In genomic region chr18:35041752-35042379, GRCh38 we compare ENCODE assay signal across 8 cellular contexts. TPM values are rescaled to one million over a fixed set of nuclear protein-coding genes. Genes with fewer than 3 reads are reported as not detected.
DNase-seq lines count a peak whose midpoint lies in the region; ATAC-seq, FAIRE-seq and TF ChIP-seq lines count a peak whose summit lies in the region.

No MANE protein-coding gene starts in this region.

- no peaks in the 10 kb centered on the region for H3F3A ChIP-seq in SK-N-SH (replicated peaks; ENCODE audit: insufficient read depth)

- H3K23ac ChIP-seq in H1 (ENCODE audit: insufficient read length) = no peak overlapping the region

- no peak overlapping the region for H2BK15ac ChIP-seq in H1 (ENCODE audit: low read length)

- no peak overlapping the region for H3K56ac ChIP-seq in H1 (replicated peaks; ENCODE audit: insufficient read length, low read depth, low read length)

- TF ChIP-seq CTCF in AG09309 (IDR thresholded peaks at IDR 0.05; ENCODE audit: control insufficient read depth, insufficient read depth, low read depth, low read length, missing control alignments) (no peak), HEK293 (tag by site-specific recombination; IDR thresholded peaks at IDR 0.05) (no peak; the same call in none of the 2 replicates), SK-N-SH (IDR thresholded peaks at IDR 0.05) (no peak; the same call in 1 of the 2 replicates), H1 (IDR thresholded peaks at IDR 0.05; ENCODE audit: control extremely low read depth in 1 of 3, insufficient read depth in 1 of 3, low read depth in 1 of 3, low read length in 3 of 3) (no peak)

- no peaks in the 10 kb centered on the region for H3K36me3 ChIP-seq in HEK293 (ENCODE audit: control insufficient read depth in 2 of 2, insufficient read depth in 1 of 2, low read length in 2 of 2)
- H3K36me3 ChIP-seq in SK-N-SH (replicated peaks in 1 of 2; ENCODE audit: control insufficient read depth in 1 of 2, insufficient read depth in 2 of 2, low read length in 1 of 2) = no peaks in the 10 kb centered on the region
- no peaks in the 10 kb centered on the region for H3K36me3 ChIP-seq in H1 (ENCODE audit: control insufficient read depth in 2 of 4, insufficient read depth in 4 of 4, low read length in 3 of 4)

- no peak for ATAC-seq in HG02763 (IDR thresholded peaks at IDR 0.05; ENCODE audit: unreplicated experiment)

- no peak overlapping the region; the same call in 1 of the 2 replicates for H2BK5ac ChIP-seq in H1 (ENCODE audit: low read depth, low read length)

- no peak overlapping the region for H2AK5ac ChIP-seq in H1 (ENCODE audit: low read depth, low read length)

- H4K91ac ChIP-seq in H1 (replicated peaks; ENCODE audit: insufficient read length, low read length) = no peak overlapping the region

- H4K20me1 ChIP-seq in SK-N-SH (ENCODE audit: insufficient read depth) (no peaks in the 10 kb centered on the region), H1 (replicated peaks in 1 of 2; ENCODE audit: control insufficient read depth in 1 of 2, insufficient read depth in 2 of 2, low read length in 2 of 2) (peaks cover 2% of the 10 kb centered on the region in 2 experiments)

- CTCF ChIA-PET in HEK293 (lab: Yijun Ruan, JAX) (interaction anchor here (0.6 to 1.1 kb wide), 5 partner anchors 9 to 321 kb away, joined by 3 to 5 read pairs (median 3); no protein-coding TSS in a partner anchor), SK-N-SH (lab: Yijun Ruan, JAX) (interaction anchor here (0.7 to 3.8 kb wide), 10 partner anchors 9 to 103 kb away, joined by 3 to 18 read pairs (median 5); no protein-coding TSS in a partner anchor), H1 (lab: Charles Lee; ENCODE audit: partially characterized antibody) (interaction anchor here (0.7 to 1.2 kb wide), 4 partner anchors 13 to 89 kb away, joined by 3 to 5 read pairs (median 4); no protein-coding TSS in a partner anchor)

- no peak for FAIRE-seq in H1 (lab: Jason Lieb, UNC)
- no peak for FAIRE-seq in frontal cortex (lab: Jason Lieb, UNC)

- TF ChIP-seq RAD21 in SK-N-SH (IDR thresholded peaks at IDR 0.05; ENCODE audit: low read length) (no peak), H1 (IDR thresholded peaks at IDR 0.05 in 1 of 2, conservative IDR thresholded peaks at IDR 0.05 in 1 of 2; ENCODE audit: low read depth in 2 of 2, low read length in 2 of 2) (no peak)

- H3K9me3 ChIP-seq in HEK293 (ENCODE audit: control insufficient read depth, insufficient read depth, low read depth, low read length) (no peaks in the 10 kb centered on the region), SK-N-SH (no peaks in the 10 kb centered on the region), H1 (ENCODE audit: insufficient read depth in 2 of 2, low read depth in 1 of 2, low read length in 1 of 2) (no peaks in the 10 kb centered on the region)

- H4K5ac ChIP-seq in H1 (ENCODE audit: insufficient read length, low read depth, low read length) = no peak overlapping the region

- H3K14ac ChIP-seq in H1 (ENCODE audit: insufficient read length) = no peak overlapping the region

- H2BK12ac ChIP-seq in H1 (ENCODE audit: low read depth, low read length) = 0 out of 2 replicates have a peak overlapping the region, but pooled peaks have one; percentile 94

- DNase-seq in AG09309 (ENCODE audit: low read depth) = no peak
- peak; percentile 30 for DNase-seq in SK-N-SH
- DNase-seq in H1 (ENCODE audit: low read depth in 1 of 2, low spot score in 2 of 2) = no peak
- DNase-seq in myocyte (ENCODE audit: low read depth) = peak; percentile 27
- no peak for DNase-seq in frontal cortex (ENCODE audit: low spot score in 2 of 2)
- DNase-seq in SHP77 treated with DMSO at 0.1 percent for 48 hours (lab: John Stamatoyannopoulos, UW) = no peak

- TF ChIP-seq POLR2A in H1 (IDR thresholded peaks at IDR 0.05; ENCODE audit: control extremely low read depth in 1 of 2, low read depth in 2 of 2, low read length in 2 of 2) = no peak; a peak in 1 of 3 replicates

- no peak overlapping the region for H3K4ac ChIP-seq in H1 (replicated peaks; ENCODE audit: insufficient read length, low read depth, low read length)

- H3K9me2 ChIP-seq in SK-N-SH = no peaks in the 10 kb centered on the region

- TF ChIP-seq EP300 in SK-N-SH (IDR thresholded peaks at IDR 0.05; ENCODE audit: borderline replicate concordance in 1 of 2, low read depth in 1 of 2, low read length in 1 of 2) = no peak
- no peak for TF ChIP-seq EP300 in H1 (IDR thresholded peaks at IDR 0.05; ENCODE audit: borderline replicate concordance in 1 of 2, low read depth in 2 of 2, low read length in 2 of 2)

- peaks cover 11% of the 10 kb centered on the region; the same call in 1 of the 2 replicates for H3K23me2 ChIP-seq in H1 (ENCODE audit: low read depth, low read length)

- H2AFZ ChIP-seq in SK-N-SH (ENCODE audit: low read depth) = peak overlapping the region; percentile 87
- H2AFZ ChIP-seq in H1 (ENCODE audit: low read length) = peak overlapping the region; percentile 81

- H3K4me1 ChIP-seq in HEK293 (ENCODE audit: control insufficient read depth, insufficient read depth, low read length) (0 out of 2 replicates have a peak, but pooled peaks cover 2% of the 10 kb centered on the region), SK-N-SH (ENCODE audit: control insufficient read depth in 1 of 2, insufficient read depth in 2 of 2, low read depth in 1 of 2, low read length in 1 of 2) (peaks cover 20 to 27% of the 10 kb centered on the region in 2 experiments; a peak in 3 of 4 replicates), H1 (replicated peaks in 1 of 4; ENCODE audit: control insufficient read depth in 3 of 4, insufficient read depth in 4 of 4, low read length in 3 of 4) (peaks cover 0 to 9% (median 5%) of the 10 kb centered on the region in 4 experiments; a peak in 4 of 7 replicates)

- peaks cover 2% of the 10 kb centered on the region; the same call in 1 of the 2 replicates for H3K79me1 ChIP-seq in H1 (ENCODE audit: low read depth, low read length)

- H3K27ac ChIP-seq in HEK293 (ENCODE audit: extremely low read depth, low read depth, low read length) (peak overlapping the region; percentile 48), SK-N-SH (ENCODE audit: low read depth in 2 of 2, low read length in 1 of 2) (peak overlapping the region; percentile 79 to 84), H1 (ENCODE audit: low read depth, low read length) (no peak overlapping the region)

- 5% methylated on average over 13 of the region's 13 CpGs for WGBS in SK-N-SH (ENCODE audit: low lambda C conversion rate)
- WGBS in H1 (ENCODE audit: extremely low coverage in 1 of 2, insufficient coverage in 1 of 2, insufficient read length in 1 of 2, insufficient replicate concordance in 2 of 2, low coverage in 1 of 2, low lambda C conversion rate in 2 of 2, missing lambda C conversion rate in 1 of 2), 2 experiments = 3% methylated on average over 13 of the region's 13 CpGs; no CpG with 5 or more reads in 1 of the 2 experiments

- no peak overlapping the region for H3K18ac ChIP-seq in H1 (ENCODE audit: extremely low read depth, low read length)

- H3K27me3 ChIP-seq in SK-N-SH (ENCODE audit: insufficient read depth) (no peaks in the 10 kb centered on the region), H1 (replicated peaks in 1 of 4; ENCODE audit: control insufficient read depth in 3 of 4, extremely low read depth in 1 of 4, insufficient read depth in 3 of 4, low read length in 3 of 4) (no peaks in the 10 kb centered on the region)

- peak overlapping the region; percentile 81 for H3K9ac ChIP-seq in SK-N-SH
- H3K9ac ChIP-seq in H1 (replicated peaks in 1 of 4; ENCODE audit: extremely low read depth in 1 of 4, low read depth in 3 of 4, low read length in 3 of 4) = peak overlapping the region; percentile 54 to 91 (median 86)

- no peak overlapping the region for H4K8ac ChIP-seq in H1 (ENCODE audit: extremely low read depth, insufficient read depth, low read length)

- H3K4me3 ChIP-seq in AG09309 (ENCODE audit: control insufficient read depth, low read depth, low read length) = peak overlapping the region; percentile 94
- peak overlapping the region; percentile 66 for H3K4me3 ChIP-seq in HEK293 (ENCODE audit: low read depth, low read length)
- peak overlapping the region; percentile 67 to 99 for H3K4me3 ChIP-seq in SK-N-SH (ENCODE audit: low read depth in 2 of 2, low read length in 1 of 2)
- H3K4me3 ChIP-seq in H1 (ENCODE audit: extremely low read depth in 1 of 4, insufficient read depth in 2 of 4, low read depth in 3 of 4, low read length in 4 of 4) = peak overlapping the region; percentile 66 to 82 (median 76)

- H2BK120ac ChIP-seq in H1 (replicated peaks; ENCODE audit: low read depth, low read length) = no peak overlapping the region

- POLR2A ChIA-PET in HEK293 (lab: Yijun Ruan, JAX) (interaction anchor here (0.9 to 2.4 kb wide), 9 partner anchors 9 to 248 kb away, joined by 3 to 18 read pairs (median 6); partner anchors contain the start of gene ZSCAN30), SK-N-SH (lab: Yijun Ruan, JAX) (interaction anchor here (1.0 to 2.1 kb wide), 3 partner anchors 9 to 102 kb away, joined by 3 to 13 read pairs (median 6); no protein-coding TSS in a partner anchor), H1 (lab: Charles Lee; ENCODE audit: partially characterized antibody) (interaction anchor here (1.1 to 1.6 kb wide), 3 partner anchors 9 to 18 kb away, joined by 3 to 6 read pairs (median 5); no protein-coding TSS in a partner anchor)

- H3K4me2 ChIP-seq in SK-N-SH (peak overlapping the region; percentile 96), H1 (ENCODE audit: insufficient read depth in 1 of 2, low read depth in 2 of 2, low read length in 2 of 2) (peak overlapping the region; percentile 80 to 81)

- no peak overlapping the region for H2BK20ac ChIP-seq in H1 (ENCODE audit: low read length)

- peaks cover 36% of the 10 kb centered on the region for H3K79me2 ChIP-seq in SK-N-SH (ENCODE audit: insufficient read depth)
- peaks cover 0 to 41% of the 10 kb centered on the region in 2 experiments; a peak in 2 of 4 replicates for H3K79me2 ChIP-seq in H1 (ENCODE audit: control insufficient read depth in 1 of 2, insufficient read depth in 2 of 2, low read length in 2 of 2)

TF ChIP-seq in H1, 55 proteins besides CTCF, POLR2A, EP300 and RAD21 (continues in another document):
- TF ChIP-seq KDM4A (IDR thresholded peaks at IDR 0.05; ENCODE audit: low read depth, low read length, severe bottlenecking) = peak; percentile 12

RNA-seq across cellular contexts. Expression of gene MAPRE2, which starts 0.7 kb away (rescaled TPM):
- polyA plus RNA-seq in SK-N-SH (2012; rRNA removed) (11.5 and 14.1 TPM in 2 replicates), H1 (2011; rRNA removed) (24.2 and 33.1 TPM in 2 replicates)
- 13.3 and 17.5 TPM in 2 replicates for polyA plus RNA-seq in SK-N-SH (2012; cell fraction: cytosol; rRNA removed)
- polyA plus RNA-seq in SK-N-SH (2012; cell fraction: nucleus; rRNA removed) = 8.0 and 9.7 TPM in 2 replicates
- total RNA-seq in H1 (2021; fragmentation: NEBNext Ultra II Directional; extraction: Animal tissue kit (Norgen Biotek cat#: 25700)) = 30.9 and 32.6 TPM in 2 replicates
- 30.0 TPM for polyA plus RNA-seq in H1 (2011; cell fraction: cytosol; rRNA removed)
- polyA plus RNA-seq in H1 (2011; cell fraction: nucleus; rRNA removed) = 17.5 TPM
- 21.2 to 32.2 TPM (median 24.4 TPM) in 4 replicates for polyA plus RNA-seq in H1 (2012, experiment 1 of 2)
- 5.2 TPM for polyA plus RNA-seq in H1 (2012, experiment 2 of 2)
- 18.5 TPM for polyA plus RNA-seq in H1 (2013, experiment 1 of 2)
- 18.6 TPM for polyA plus RNA-seq in H1 (2013, experiment 2 of 2)
- 37.3 and 44.8 TPM in 2 replicates for polyA minus RNA-seq in H1 (2011; rRNA and poly(A)+ RNA removed)
- 28.1 TPM for polyA minus RNA-seq in H1 (2011; cell fraction: cytosol; rRNA and poly(A)+ RNA removed)
- 30.2 TPM for polyA minus RNA-seq in H1 (2011; cell fraction: nucleus; rRNA and poly(A)+ RNA removed)
- total RNA-seq in myocyte (22.7 and 38.2 TPM in 2 replicates), frontal cortex (68.9 TPM)
- polyA plus RNA-seq in myocyte (2012) = 18.0 TPM

Comparison
In these comparisons a context has a peak if more than half of its experiments do, and no peak if none do; other contexts are left out.
1. DNase-seq: peak in SK-N-SH (single experiment) and myocyte (single experiment); none in AG09309 (single experiment), H1 (0 of 2), frontal cortex (0 of 2) and SHP77 treated with DMSO at 0.1 percent for 48 hours (single experiment).
2. Peak in every context shown above with its lines, with median percentiles within 50 percentile points of each other: H3K4me3 ChIP-seq.